ENCODE assay signal across 19 cellular contexts in the genomic region with DNA sequence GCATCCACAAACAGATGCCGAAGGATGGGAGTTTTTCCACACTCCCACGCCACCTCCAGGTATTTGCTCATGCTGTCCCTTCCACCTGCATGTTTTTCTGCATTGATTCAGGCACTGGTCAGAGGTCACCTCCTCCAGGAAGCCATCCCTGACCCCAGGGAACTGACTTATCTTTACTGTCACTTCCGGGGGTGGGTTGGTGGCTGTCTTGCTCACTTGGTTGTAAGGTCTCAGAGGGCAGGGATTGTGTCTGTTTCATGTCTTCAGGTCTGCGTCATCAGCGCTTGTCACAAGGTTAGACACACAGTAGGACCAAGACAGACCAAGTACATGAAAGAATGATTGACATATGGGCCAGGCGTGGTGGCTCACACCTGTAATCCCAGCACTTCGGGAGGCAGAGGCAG. TPM values are rescaled to one million over a fixed set of nuclear protein-coding genes. Genes with fewer than 3 reads are reported as not detected.
DNase-seq lines count a peak whose midpoint lies in the region; TF ChIP-seq lines count a peak whose summit lies in the region.
"Had no signal": no experiment of that assay in that cellular context is flagged by ENCODE, and none has a peak within 500 bp of the region (broad histone marks: within the 10 kb centered on the region; RNA-seq: fewer than 3 reads in every experiment).

No MANE protein-coding gene starts in this region.

- H3K36me3 ChIP-seq in CD8-positive, alpha-beta memory T cell (ENCODE audit: insufficient read depth, low read length), result no peaks in the 10 kb centered on the region
- no peaks in the 10 kb centered on the region for H3K36me3 ChIP-seq in prostate gland

- intact Hi-C loops in prostate gland (cut with DNase I), result loop anchor here (5.0 kb wide), 1 partner anchor 55 kb away; no protein-coding TSS in a partner anchor

- no peaks in the 10 kb centered on the region for H3K27me3 ChIP-seq in CD8-positive, alpha-beta memory T cell (ENCODE audit: insufficient read depth, low read length, poor library complexity, severe bottlenecking)
- no peaks in the 10 kb centered on the region for H3K27me3 ChIP-seq in prostate gland (replicated peaks; ENCODE audit: insufficient read depth)
- H3K27me3 ChIP-seq: hepatocyte had no signal

- peak overlapping the region; percentile 8 for H3K27ac Mint-ChIP-seq in T-helper 1 cell treated with Interleukin-12 subunit alpha and Interleukin-12 subunit beta and Interleukin-4 antibody, amounts not matched to agents 30 μg/mL and 1 μg/mL, for 36 hours
- H3K27ac Mint-ChIP-seq in CD8-positive, alpha-beta memory T cell, result peak overlapping the region in 3 of 8 donors; percentile 15 to 40 (median 30)
- H3K27ac Mint-ChIP-seq in chondrocyte (ENCODE audit: unreplicated experiment), result no peak overlapping the region
- H3K27ac Mint-ChIP-seq in nephron, result peak overlapping the region in 2 of 3 experiments; percentile 45 to 48

- peaks cover 19% of the 10 kb centered on the region for H3K4me1 Mint-ChIP-seq in T-helper 1 cell treated with Interleukin-12 subunit alpha and Interleukin-12 subunit beta and Interleukin-4 antibody, amounts not matched to agents 30 μg/mL and 1 μg/mL, for 36 hours (ENCODE audit: low read depth)
- H3K4me1 Mint-ChIP-seq in CD8-positive, alpha-beta memory T cell, result peaks cover 25 to 34% (median 34%) of the 10 kb centered on the region in 3 donors
- H3K4me1 Mint-ChIP-seq in chondrocyte (ENCODE audit: low read depth), result peaks cover 33% of the 10 kb centered on the region
- H3K4me1 Mint-ChIP-seq in nephron, result peaks cover 29% of the 10 kb centered on the region

- TF ChIP-seq POLR2A in prostate gland (IDR thresholded peaks at IDR 0.05), result no peak

- POLR2A ChIA-PET in CD8-positive, alpha-beta memory T cell (lab: Charles Lee), result no interaction called here

- TF ChIP-seq CTCF in chondrocyte (IDR thresholded peaks at IDR 0.05) (no peak), nephron (IDR thresholded peaks at IDR 0.05; ENCODE audit: unreplicated experiment in 3 of 3) (no peak), prostate gland (IDR thresholded peaks at IDR 0.05) (no peak)

- no peak overlapping the region for H3K27ac ChIP-seq in CD8-positive, alpha-beta memory T cell (ENCODE audit: low read depth, low read length)
- H3K27ac ChIP-seq in prostate gland, result no peak overlapping the region
- H3K27ac ChIP-seq: 22Rv1, hepatocyte, SJSA1, VCaP had no signal

- 73% methylated on average over 7 of the region's 7 CpGs for WGBS in prostate gland

- peaks cover 7% of the 10 kb centered on the region for H3K27me3 Mint-ChIP-seq in T-helper 1 cell treated with Interleukin-12 subunit alpha and Interleukin-12 subunit beta and Interleukin-4 antibody, amounts not matched to agents 30 μg/mL and 1 μg/mL, for 36 hours (ENCODE audit: low read depth)
- H3K27me3 Mint-ChIP-seq in CD8-positive, alpha-beta memory T cell, result peaks cover 0 to 3% of the 10 kb centered on the region in 2 donors
- H3K27me3 Mint-ChIP-seq in chondrocyte (ENCODE audit: low read depth) (no peaks in the 10 kb centered on the region), nephron (ENCODE audit: low read depth) (peaks cover 37% of the 10 kb centered on the region)

- H3K4me3 Mint-ChIP-seq in T-helper 1 cell treated with Interleukin-12 subunit alpha and Interleukin-12 subunit beta and Interleukin-4 antibody, amounts not matched to agents 30 μg/mL and 1 μg/mL, for 36 hours, result peak overlapping the region; percentile 33
- peak overlapping the region; percentile 26 to 90 (median 75) for H3K4me3 Mint-ChIP-seq in CD8-positive, alpha-beta memory T cell
- no peak overlapping the region for H3K4me3 Mint-ChIP-seq in chondrocyte (ENCODE audit: unreplicated experiment)
- H3K4me3 Mint-ChIP-seq in nephron, result peak overlapping the region; percentile 42 to 63 (median 59)

- H3K9me3 ChIP-seq in CD8-positive, alpha-beta memory T cell (ENCODE audit: low read length), result no peaks in the 10 kb centered on the region
- H3K9me3 ChIP-seq in prostate gland, result no peaks in the 10 kb centered on the region

- no peak overlapping the region for H3K4me3 ChIP-seq in CD8-positive, alpha-beta memory T cell (ENCODE audit: low read length)
- H3K4me3 ChIP-seq in prostate gland, result no peak overlapping the region
- H3K4me3 ChIP-seq: dorsolateral prefrontal cortex, hepatocyte, SJSA1 had no signal

- CTCF ChIA-PET in CD8-positive, alpha-beta memory T cell (lab: Charles Lee), result interaction anchor here (1.0 kb wide), 1 partner anchor 138 kb away, joined by 3 read pairs; no protein-coding TSS in a partner anchor

- H3K9me3 Mint-ChIP-seq in T-helper 1 cell treated with Interleukin-12 subunit alpha and Interleukin-12 subunit beta and Interleukin-4 antibody, amounts not matched to agents 30 μg/mL and 1 μg/mL, for 36 hours, result peaks cover 3% of the 10 kb centered on the region
- H3K9me3 Mint-ChIP-seq in CD8-positive, alpha-beta memory T cell, result no peaks in the 10 kb centered on the region
- peaks cover 3% of the 10 kb centered on the region for H3K9me3 Mint-ChIP-seq in chondrocyte (ENCODE audit: low read depth)
- peaks cover 2% of the 10 kb centered on the region for H3K9me3 Mint-ChIP-seq in nephron

- H3K4me1 ChIP-seq in CD8-positive, alpha-beta memory T cell (ENCODE audit: insufficient read depth, low read length), result peaks cover 31% of the 10 kb centered on the region
- peaks cover 6% of the 10 kb centered on the region for H3K4me1 ChIP-seq in prostate gland (replicated peaks)

- no peak for DNase-seq in T-helper 1 cell
- DNase-seq in CD8-positive, alpha-beta memory T cell, result no peak
- peak; percentile 26 for DNase-seq in chondrocyte (ENCODE audit: low spot score)
- DNase-seq in prostate gland (ENCODE audit: low spot score), result no peak
- no peak for DNase-seq in DMS53 (lab: John Stamatoyannopoulos, UW)
- no peak for DNase-seq in activated CD8-positive, alpha-beta memory T cell treated with anti-CD3 and anti-CD28 coated beads for 24 hours
- DNase-seq: AML-193; amniotic stem cell; caudate nucleus; H7; NCI-H1092 treated with DMSO at 0.1 percent for 48 hours; stimulated activated CD4-positive, alpha-beta T cell treated with anti-CD3 and anti-CD28 coated beads, Interleukin-4, amount 100 ng/mL, for 24 hours had no signal

- H3K36me3 Mint-ChIP-seq in T-helper 1 cell treated with Interleukin-12 subunit alpha and Interleukin-12 subunit beta and Interleukin-4 antibody, amounts not matched to agents 30 μg/mL and 1 μg/mL, for 36 hours (ENCODE audit: low read depth), result peaks cover 30% of the 10 kb centered on the region
- peaks cover 0 to 11% (median 1%) of the 10 kb centered on the region in 3 donors for H3K36me3 Mint-ChIP-seq in CD8-positive, alpha-beta memory T cell
- H3K36me3 Mint-ChIP-seq in chondrocyte (ENCODE audit: low read depth) (no peaks in the 10 kb centered on the region), nephron (ENCODE audit: low read depth) (no peaks in the 10 kb centered on the region)

RNA-seq across cellular contexts. Expression of gene IL4R, which starts 1.9 kb away (rescaled TPM):
- total RNA-seq in CD8-positive, alpha-beta memory T cell, result 100 to 1,000 TPM; 140 to 142 TPM
- 41.6 TPM for polyA plus RNA-seq in CD8-positive, alpha-beta memory T cell
- total RNA-seq in chondrocyte (30.1 to 47.7 TPM (median 41.0 TPM) in 3 replicates), prostate gland (10 to 100 TPM; 30.7 to 89.2 TPM)

RNA-seq across cellular contexts. Expression of gene NSMCE1, which starts 43.3 kb away (rescaled TPM):
- total RNA-seq in CD8-positive, alpha-beta memory T cell, result 100 to 1,000 TPM; 103 to 114 TPM
- 132 TPM for polyA plus RNA-seq in CD8-positive, alpha-beta memory T cell
- total RNA-seq in chondrocyte, result 19.6 to 23.2 TPM (median 21.2 TPM) in 3 replicates
- total RNA-seq in prostate gland, result 10 to 100 TPM; 55.4 to 71.7 TPM
